1 cellular context compared by ENCODE assay signal in the genomic region with DNA sequence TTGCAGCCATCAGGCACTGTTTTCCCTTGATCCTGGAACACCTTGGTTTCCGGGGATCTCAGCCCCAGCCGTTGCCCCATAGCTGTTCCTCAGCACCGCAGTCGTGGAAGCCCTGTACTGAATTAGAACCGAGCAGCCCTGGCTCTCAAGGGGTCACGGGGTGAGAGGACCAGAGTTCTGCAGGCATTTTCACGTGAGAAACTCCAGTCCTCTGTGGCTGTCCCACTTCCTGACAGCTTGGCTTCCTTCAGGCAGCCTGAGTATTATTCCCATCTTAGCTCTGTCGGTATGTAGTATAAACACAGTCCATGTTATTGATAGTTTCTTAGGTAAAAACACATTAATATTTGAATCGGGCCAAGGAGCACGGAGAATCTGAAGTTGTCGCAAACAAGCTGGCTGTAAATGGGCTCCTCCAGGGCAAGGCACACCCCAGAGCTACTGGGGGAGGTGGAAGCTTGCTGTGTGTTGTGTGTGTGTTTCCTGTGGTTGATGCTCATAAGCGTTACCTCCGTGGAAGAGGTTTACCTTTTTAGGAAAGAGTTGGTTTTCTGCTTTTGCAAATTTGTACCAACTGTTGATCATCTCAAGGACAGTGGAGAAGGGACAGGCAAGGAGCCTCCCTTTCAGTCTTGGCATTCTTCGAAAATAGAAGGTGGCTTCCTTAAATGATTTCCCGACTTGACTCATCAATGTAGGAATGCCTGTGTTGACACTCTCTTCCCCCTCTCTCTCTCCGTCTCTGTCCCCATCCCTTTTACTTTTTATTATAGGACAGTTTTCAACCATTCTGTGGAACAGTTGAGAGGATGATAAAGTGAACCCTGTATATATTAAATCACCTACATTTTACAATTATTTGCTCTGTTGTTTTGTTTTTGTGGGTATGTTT.
TF ChIP-seq lines count a peak whose summit lies in the region.

No MANE protein-coding gene starts in this region.

TF ChIP-seq in GM12878, 131 proteins besides CTCF, POLR2A, EP300 and RAD21 (continued from another document):
- TF ChIP-seq, protein P1, sequence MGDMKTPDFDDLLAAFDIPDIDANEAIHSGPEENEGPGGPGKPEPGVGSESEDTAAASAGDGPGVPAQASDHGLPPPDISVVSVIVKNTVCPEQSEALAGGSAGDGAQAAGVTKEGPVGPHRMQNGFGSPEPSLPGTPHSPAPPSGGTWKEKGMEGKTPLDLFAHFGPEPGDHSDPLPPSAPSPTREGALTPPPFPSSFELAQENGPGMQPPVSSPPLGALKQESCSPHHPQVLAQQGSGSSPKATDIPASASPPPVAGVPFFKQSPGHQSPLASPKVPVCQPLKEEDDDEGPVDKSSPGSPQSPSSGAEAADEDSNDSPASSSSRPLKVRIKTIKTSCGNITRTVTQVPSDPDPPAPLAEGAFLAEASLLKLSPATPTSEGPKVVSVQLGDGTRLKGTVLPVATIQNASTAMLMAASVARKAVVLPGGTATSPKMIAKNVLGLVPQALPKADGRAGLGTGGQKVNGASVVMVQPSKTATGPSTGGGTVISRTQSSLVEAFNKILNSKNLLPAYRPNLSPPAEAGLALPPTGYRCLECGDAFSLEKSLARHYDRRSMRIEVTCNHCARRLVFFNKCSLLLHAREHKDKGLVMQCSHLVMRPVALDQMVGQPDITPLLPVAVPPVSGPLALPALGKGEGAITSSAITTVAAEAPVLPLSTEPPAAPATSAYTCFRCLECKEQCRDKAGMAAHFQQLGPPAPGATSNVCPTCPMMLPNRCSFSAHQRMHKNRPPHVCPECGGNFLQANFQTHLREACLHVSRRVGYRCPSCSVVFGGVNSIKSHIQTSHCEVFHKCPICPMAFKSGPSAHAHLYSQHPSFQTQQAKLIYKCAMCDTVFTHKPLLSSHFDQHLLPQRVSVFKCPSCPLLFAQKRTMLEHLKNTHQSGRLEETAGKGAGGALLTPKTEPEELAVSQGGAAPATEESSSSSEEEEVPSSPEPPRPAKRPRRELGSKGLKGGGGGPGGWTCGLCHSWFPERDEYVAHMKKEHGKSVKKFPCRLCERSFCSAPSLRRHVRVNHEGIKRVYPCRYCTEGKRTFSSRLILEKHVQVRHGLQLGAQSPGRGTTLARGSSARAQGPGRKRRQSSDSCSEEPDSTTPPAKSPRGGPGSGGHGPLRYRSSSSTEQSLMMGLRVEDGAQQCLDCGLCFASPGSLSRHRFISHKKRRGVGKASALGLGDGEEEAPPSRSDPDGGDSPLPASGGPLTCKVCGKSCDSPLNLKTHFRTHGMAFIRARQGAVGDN (IDR thresholded peaks at IDR 0.05), result no peak
- TF ChIP-seq PML (IDR thresholded peaks at IDR 0.05; ENCODE audit: low read length) (no peak), MYB (IDR thresholded peaks at IDR 0.05; ENCODE audit: borderline replicate concordance, low read depth, low read length) (no peak), JUND (IDR thresholded peaks at IDR 0.05; ENCODE audit: low read depth, low read length) (no peak), BRCA1 (IDR thresholded peaks at IDR 0.05; ENCODE audit: low read depth, low read length) (no peak), NR2F1 (conservative IDR thresholded peaks at IDR 0.05) (no peak), SRF (IDR thresholded peaks at IDR 0.05; ENCODE audit: low read depth in 2 of 2, low read length in 2 of 2) (peak in 1 of 2 experiments; percentile 70; a peak in 2 of 4 replicates), EED (IDR thresholded peaks at IDR 0.05; ENCODE audit: low read depth) (no peak), ETV6 (conservative IDR thresholded peaks at IDR 0.05 in 1 of 2, IDR thresholded peaks at IDR 0.05 in 1 of 2; ENCODE audit: borderline replicate concordance in 1 of 2, low read depth in 1 of 2) (peak in 1 of 2 experiments; percentile 16; a peak in 1 of 4 replicates), MTA3 (IDR thresholded peaks at IDR 0.05; ENCODE audit: borderline replicate concordance, low read length) (no peak), GATAD2B (conservative IDR thresholded peaks at IDR 0.05; ENCODE audit: low read depth) (no peak), MTA2 (IDR thresholded peaks at IDR 0.05; ENCODE audit: low read depth) (no peak), PAX5 (IDR thresholded peaks at IDR 0.05; ENCODE audit: borderline replicate concordance, low read depth, low read length) (no peak), TARDBP (IDR thresholded peaks at IDR 0.05; ENCODE audit: borderline replicate concordance) (no peak), ZNF207 (IDR thresholded peaks at IDR 0.05; ENCODE audit: borderline replicate concordance) (no peak), RUNX3 (IDR thresholded peaks at IDR 0.05; ENCODE audit: low read length) (peak; percentile 72)
- TF ChIP-seq, protein P2, sequence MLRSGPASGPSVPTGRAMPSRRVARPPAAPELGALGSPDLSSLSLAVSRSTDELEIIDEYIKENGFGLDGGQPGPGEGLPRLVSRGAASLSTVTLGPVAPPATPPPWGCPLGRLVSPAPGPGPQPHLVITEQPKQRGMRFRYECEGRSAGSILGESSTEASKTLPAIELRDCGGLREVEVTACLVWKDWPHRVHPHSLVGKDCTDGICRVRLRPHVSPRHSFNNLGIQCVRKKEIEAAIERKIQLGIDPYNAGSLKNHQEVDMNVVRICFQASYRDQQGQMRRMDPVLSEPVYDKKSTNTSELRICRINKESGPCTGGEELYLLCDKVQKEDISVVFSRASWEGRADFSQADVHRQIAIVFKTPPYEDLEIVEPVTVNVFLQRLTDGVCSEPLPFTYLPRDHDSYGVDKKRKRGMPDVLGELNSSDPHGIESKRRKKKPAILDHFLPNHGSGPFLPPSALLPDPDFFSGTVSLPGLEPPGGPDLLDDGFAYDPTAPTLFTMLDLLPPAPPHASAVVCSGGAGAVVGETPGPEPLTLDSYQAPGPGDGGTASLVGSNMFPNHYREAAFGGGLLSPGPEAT (IDR thresholded peaks at IDR 0.05; ENCODE audit: low read depth), result no peak
- TF ChIP-seq, protein P3, sequence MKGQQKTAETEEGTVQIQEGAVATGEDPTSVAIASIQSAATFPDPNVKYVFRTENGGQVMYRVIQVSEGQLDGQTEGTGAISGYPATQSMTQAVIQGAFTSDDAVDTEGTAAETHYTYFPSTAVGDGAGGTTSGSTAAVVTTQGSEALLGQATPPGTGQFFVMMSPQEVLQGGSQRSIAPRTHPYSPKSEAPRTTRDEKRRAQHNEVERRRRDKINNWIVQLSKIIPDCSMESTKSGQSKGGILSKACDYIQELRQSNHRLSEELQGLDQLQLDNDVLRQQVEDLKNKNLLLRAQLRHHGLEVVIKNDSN (IDR thresholded peaks at IDR 0.05; ENCODE audit: borderline replicate concordance, extremely low read length, insufficient read depth, low read depth, low read length), result no peak
- TF ChIP-seq, protein P4, sequence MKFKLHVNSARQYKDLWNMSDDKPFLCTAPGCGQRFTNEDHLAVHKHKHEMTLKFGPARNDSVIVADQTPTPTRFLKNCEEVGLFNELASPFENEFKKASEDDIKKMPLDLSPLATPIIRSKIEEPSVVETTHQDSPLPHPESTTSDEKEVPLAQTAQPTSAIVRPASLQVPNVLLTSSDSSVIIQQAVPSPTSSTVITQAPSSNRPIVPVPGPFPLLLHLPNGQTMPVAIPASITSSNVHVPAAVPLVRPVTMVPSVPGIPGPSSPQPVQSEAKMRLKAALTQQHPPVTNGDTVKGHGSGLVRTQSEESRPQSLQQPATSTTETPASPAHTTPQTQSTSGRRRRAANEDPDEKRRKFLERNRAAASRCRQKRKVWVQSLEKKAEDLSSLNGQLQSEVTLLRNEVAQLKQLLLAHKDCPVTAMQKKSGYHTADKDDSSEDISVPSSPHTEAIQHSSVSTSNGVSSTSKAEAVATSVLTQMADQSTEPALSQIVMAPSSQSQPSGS (IDR thresholded peaks at IDR 0.05; ENCODE audit: low read length), result no peak
- TF ChIP-seq, protein P5, sequence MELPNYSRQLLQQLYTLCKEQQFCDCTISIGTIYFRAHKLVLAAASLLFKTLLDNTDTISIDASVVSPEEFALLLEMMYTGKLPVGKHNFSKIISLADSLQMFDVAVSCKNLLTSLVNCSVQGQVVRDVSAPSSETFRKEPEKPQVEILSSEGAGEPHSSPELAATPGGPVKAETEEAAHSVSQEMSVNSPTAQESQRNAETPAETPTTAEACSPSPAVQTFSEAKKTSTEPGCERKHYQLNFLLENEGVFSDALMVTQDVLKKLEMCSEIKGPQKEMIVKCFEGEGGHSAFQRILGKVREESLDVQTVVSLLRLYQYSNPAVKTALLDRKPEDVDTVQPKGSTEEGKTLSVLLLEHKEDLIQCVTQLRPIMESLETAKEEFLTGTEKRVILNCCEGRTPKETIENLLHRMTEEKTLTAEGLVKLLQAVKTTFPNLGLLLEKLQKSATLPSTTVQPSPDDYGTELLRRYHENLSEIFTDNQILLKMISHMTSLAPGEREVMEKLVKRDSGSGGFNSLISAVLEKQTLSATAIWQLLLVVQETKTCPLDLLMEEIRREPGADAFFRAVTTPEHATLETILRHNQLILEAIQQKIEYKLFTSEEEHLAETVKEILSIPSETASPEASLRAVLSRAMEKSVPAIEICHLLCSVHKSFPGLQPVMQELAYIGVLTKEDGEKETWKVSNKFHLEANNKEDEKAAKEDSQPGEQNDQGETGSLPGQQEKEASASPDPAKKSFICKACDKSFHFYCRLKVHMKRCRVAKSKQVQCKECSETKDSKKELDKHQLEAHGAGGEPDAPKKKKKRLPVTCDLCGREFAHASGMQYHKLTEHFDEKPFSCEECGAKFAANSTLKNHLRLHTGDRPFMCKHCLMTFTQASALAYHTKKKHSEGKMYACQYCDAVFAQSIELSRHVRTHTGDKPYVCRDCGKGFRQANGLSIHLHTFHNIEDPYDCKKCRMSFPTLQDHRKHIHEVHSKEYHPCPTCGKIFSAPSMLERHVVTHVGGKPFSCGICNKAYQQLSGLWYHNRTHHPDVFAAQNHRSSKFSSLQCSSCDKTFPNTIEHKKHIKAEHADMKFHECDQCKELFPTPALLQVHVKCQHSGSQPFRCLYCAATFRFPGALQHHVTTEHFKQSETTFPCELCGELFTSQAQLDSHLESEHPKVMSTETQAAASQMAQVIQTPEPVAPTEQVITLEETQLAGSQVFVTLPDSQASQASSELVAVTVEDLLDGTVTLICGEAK (IDR thresholded peaks at IDR 0.05; ENCODE audit: borderline replicate concordance), result no peak
